In the genomic region with DNA sequence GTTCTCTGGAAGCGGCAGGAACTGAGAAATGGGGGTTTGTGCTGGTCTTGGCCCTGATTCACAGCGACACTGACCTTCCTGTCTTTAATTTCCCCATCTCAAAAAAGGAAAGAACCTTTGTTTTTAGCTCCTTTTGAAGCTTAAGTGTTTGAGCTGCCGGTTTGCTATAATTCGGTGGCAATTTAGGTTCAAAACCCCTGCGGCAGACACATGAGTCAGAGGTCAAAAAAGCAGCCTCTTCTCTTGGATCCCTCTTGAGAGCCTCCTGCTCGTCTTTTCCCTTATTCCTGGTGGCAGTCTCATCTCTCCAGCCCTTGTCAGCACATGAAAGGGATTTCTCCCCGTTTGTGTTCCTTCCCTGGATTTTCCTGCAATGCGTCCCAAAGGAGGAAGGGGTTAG, we compare ENCODE assay signal across 22 cellular contexts.
"Had no signal": no experiment of that assay in that cellular context is flagged by ENCODE, and none has a peak within 500 bp of the region (broad histone marks: within the 10 kb centered on the region; RNA-seq: fewer than 3 reads in every experiment).

No MANE protein-coding gene starts in this region.

- H3K4me2 ChIP-seq: smooth muscle cell had no signal

- H3K4me3 Mint-ChIP-seq: endodermal cell; immature natural killer cell; memory B cell; naive B cell; stimulated activated naive CD8-positive, alpha-beta T cell treated with anti-CD3 and anti-CD28 coated beads, Interleukin-15, amount 100 ng/mL, for 72 hours had no signal

- H3K9me3 ChIP-seq: colonic mucosa, gastroesophageal sphincter, left ventricle myocardium inferior, lower lobe of right lung, ovary, testis, tibial nerve, upper lobe of right lung had no signal

- H3K27me3 Mint-ChIP-seq: memory B cell; naive B cell; stimulated activated naive CD8-positive, alpha-beta T cell treated with anti-CD3 and anti-CD28 coated beads, Interleukin-15, amount 100 ng/mL, for 72 hours had no signal

- DNase-seq: cerebellar nuclear complex; colonic mucosa; effector CD4-positive, alpha-beta T cell; endodermal cell; glutamatergic neuron; immature natural killer cell; left cardiac atrium; left ventricle myocardium inferior; lower lobe of right lung; naive B cell; stimulated activated CD4-positive, alpha-beta T cell treated with anti-CD3 and anti-CD28 coated beads, Interleukin-2, amount 100 ng/mL, for 48 hours; stimulated activated naive CD8-positive, alpha-beta T cell treated with anti-CD3 and anti-CD28 coated beads, Interleukin-15, amount 100 ng/mL, for 72 hours; testis; upper lobe of right lung had no signal

- H3K4me1 ChIP-seq: colonic mucosa had no signal

- FAIRE-seq: kidney had no signal

- H3K36me3 ChIP-seq: colonic mucosa, ovary had no signal

- H3K27me3 ChIP-seq: colonic mucosa, gastroesophageal sphincter, ovary, testis, tibial nerve, upper lobe of right lung had no signal

- H3K27ac Mint-ChIP-seq: immature natural killer cell; memory B cell; stimulated activated naive CD8-positive, alpha-beta T cell treated with anti-CD3 and anti-CD28 coated beads, Interleukin-15, amount 100 ng/mL, for 72 hours had no signal

- H3K27ac ChIP-seq: colonic mucosa, gastroesophageal sphincter, left ventricle myocardium inferior, lower lobe of right lung, testis, tibial nerve, upper lobe of right lung had no signal

- H3K9me3 Mint-ChIP-seq: endodermal cell; immature natural killer cell; memory B cell; naive B cell; stimulated activated naive CD8-positive, alpha-beta T cell treated with anti-CD3 and anti-CD28 coated beads, Interleukin-15, amount 100 ng/mL, for 72 hours had no signal

- H3K4me1 Mint-ChIP-seq: immature natural killer cell; naive B cell; stimulated activated naive CD8-positive, alpha-beta T cell treated with anti-CD3 and anti-CD28 coated beads, Interleukin-15, amount 100 ng/mL, for 72 hours had no signal

- ATAC-seq: esophagus mucosa; gastroesophageal sphincter; left cardiac atrium; lower lobe of right lung; right cardiac atrium; stimulated activated naive CD8-positive, alpha-beta T cell treated with anti-CD3 and anti-CD28 coated beads, Interleukin-15, amount 100 ng/mL, for 72 hours; upper lobe of right lung had no signal

- H3K4me3 ChIP-seq: colonic mucosa, gastroesophageal sphincter, left ventricle myocardium inferior, lower lobe of right lung, ovary, smooth muscle cell, testis, tibial nerve, upper lobe of right lung had no signal
